1 cellular context compared by ENCODE assay signal in the genomic region with DNA sequence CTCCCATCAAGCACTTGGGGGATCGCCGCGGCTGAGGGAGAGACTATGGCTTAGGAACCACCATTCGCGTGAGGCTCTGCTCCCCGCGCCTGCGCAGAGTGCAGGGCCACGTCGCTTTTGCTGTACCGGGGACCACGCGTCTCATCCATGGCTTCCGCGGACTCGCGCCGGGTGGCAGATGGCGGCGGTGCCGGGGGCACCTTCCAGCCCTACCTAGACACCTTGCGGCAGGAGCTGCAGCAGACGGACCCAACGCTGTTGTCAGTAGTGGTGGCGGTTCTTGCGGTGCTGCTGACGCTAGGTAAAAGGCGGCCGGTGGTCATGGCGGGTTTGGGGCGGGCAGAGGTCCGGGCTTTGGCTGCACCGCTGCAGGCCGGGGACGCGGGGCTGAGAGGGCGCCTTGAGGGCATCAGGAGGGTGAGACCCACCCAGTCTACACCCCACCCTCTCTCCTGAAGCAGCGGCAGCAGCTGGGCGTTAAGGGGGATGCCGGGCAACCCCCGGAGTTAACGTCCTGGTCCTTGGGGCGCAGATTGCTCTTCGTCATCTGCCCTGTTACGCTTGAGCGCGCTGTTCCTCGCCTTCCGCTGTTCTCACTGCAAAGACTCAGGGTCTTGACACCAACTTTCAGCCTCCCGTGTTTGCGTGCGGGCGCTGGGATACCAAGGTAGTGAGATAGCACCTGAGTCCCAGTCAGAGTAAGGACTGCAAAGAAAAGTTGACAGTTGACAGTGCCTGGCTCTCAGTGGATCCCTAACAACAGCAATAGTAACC.
A peak's percentile ranks its signal among the peaks of the same experiment; 100 is the strongest.
TF ChIP-seq lines count a peak whose summit lies in the region.

A gene with protein sequence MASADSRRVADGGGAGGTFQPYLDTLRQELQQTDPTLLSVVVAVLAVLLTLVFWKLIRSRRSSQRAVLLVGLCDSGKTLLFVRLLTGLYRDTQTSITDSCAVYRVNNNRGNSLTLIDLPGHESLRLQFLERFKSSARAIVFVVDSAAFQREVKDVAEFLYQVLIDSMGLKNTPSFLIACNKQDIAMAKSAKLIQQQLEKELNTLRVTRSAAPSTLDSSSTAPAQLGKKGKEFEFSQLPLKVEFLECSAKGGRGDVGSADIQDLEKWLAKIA (plus strand): TSS at position 114 of the 774 bp plus-strand sequence. CDS start 34 bp downstream, at position 148.

TF ChIP-seq in HEK293, 187 proteins besides CTCF, POLR2A, EP300 and RAD21 (continued from another document and continues in another):
- TF ChIP-seq, protein P1, sequence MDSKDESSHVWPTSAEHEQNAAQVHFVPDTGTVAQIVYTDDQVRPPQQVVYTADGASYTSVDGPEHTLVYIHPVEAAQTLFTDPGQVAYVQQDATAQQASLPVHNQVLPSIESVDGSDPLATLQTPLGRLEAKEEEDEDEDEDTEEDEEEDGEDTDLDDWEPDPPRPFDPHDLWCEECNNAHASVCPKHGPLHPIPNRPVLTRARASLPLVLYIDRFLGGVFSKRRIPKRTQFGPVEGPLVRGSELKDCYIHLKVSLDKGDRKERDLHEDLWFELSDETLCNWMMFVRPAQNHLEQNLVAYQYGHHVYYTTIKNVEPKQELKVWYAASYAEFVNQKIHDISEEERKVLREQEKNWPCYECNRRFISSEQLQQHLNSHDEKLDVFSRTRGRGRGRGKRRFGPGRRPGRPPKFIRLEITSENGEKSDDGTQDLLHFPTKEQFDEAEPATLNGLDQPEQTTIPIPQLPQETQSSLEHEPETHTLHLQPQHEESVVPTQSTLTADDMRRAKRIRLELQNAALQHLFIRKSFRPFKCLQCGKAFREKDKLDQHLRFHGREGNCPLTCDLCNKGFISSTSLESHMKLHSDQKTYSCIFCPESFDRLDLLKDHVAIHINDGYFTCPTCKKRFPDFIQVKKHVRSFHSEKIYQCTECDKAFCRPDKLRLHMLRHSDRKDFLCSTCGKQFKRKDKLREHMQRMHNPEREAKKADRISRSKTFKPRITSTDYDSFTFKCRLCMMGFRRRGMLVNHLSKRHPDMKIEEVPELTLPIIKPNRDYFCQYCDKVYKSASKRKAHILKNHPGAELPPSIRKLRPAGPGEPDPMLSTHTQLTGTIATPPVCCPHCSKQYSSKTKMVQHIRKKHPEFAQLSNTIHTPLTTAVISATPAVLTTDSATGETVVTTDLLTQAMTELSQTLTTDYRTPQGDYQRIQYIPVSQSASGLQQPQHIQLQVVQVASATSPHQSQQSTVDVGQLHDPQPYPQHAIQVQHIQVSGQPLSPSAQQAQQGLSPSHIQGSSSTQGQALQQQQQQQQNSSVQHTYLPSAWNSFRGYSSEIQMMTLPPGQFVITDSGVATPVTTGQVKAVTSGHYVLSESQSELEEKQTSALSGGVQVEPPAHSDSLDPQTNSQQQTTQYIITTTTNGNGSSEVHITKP (tag by site-specific recombination; IDR thresholded peaks at IDR 0.05): peak; percentile 51
- TF ChIP-seq ZNF223 (tag by site-specific recombination; IDR thresholded peaks at IDR 0.05) (no peak), ZSCAN16 (tag by site-specific recombination; IDR thresholded peaks at IDR 0.05) (no peak), ZNF664 (tag by site-specific recombination; IDR thresholded peaks at IDR 0.05) (no peak), KLF9 (tag by site-specific recombination; IDR thresholded peaks at IDR 0.05; ENCODE audit: low read depth) (peak; percentile 12; the same call in 1 of the 2 replicates), ZNF701 (tag by site-specific recombination; IDR thresholded peaks at IDR 0.05) (no peak), ZBTB1 (tag by site-specific recombination; IDR thresholded peaks at IDR 0.05) (no peak), ZBTB48 (tag by site-specific recombination; IDR thresholded peaks at IDR 0.05) (peak; percentile 94), ZNF202 (tag by site-specific recombination; IDR thresholded peaks at IDR 0.05; ENCODE audit: borderline replicate concordance) (no peak), ZNF837 (tag by site-specific recombination; IDR thresholded peaks at IDR 0.05) (no peak), ZNF140 (tag by site-specific recombination; IDR thresholded peaks at IDR 0.05) (no peak), ZNF335 (tag by site-specific recombination; conservative IDR thresholded peaks at IDR 0.05) (peak; percentile 96), ZNF112 (tag by site-specific recombination; IDR thresholded peaks at IDR 0.05) (no peak), KLF1 (tag by site-specific recombination; IDR thresholded peaks at IDR 0.05) (no peak), YY1 (tag by site-specific recombination; IDR thresholded peaks at IDR 0.05) (peak; percentile 90), ZNF121 (tag by site-specific recombination; IDR thresholded peaks at IDR 0.05) (no peak), ZBTB7A (tag by site-specific recombination; IDR thresholded peaks at IDR 0.05; ENCODE audit: low read depth) (no peak), ZNF600 (tag by site-specific recombination; IDR thresholded peaks at IDR 0.05) (no peak), ZNF341 (tag by site-specific recombination; IDR thresholded peaks at IDR 0.05; ENCODE audit: low read depth) (peak; percentile 86), ZNF76 (tag by site-specific recombination; IDR thresholded peaks at IDR 0.05; ENCODE audit: borderline replicate concordance, low read depth) (peak; percentile 88; the same call in 1 of the 2 replicates), ZEB2 (tag by site-specific recombination; IDR thresholded peaks at IDR 0.05) (no peak)
- TF ChIP-seq, protein P2, sequence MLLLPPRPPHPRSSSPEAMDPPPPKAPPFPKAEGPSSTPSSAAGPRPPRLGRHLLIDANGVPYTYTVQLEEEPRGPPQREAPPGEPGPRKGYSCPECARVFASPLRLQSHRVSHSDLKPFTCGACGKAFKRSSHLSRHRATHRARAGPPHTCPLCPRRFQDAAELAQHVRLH (tag by site-specific recombination; IDR thresholded peaks at IDR 0.05): no peak
- TF ChIP-seq, protein P3, sequence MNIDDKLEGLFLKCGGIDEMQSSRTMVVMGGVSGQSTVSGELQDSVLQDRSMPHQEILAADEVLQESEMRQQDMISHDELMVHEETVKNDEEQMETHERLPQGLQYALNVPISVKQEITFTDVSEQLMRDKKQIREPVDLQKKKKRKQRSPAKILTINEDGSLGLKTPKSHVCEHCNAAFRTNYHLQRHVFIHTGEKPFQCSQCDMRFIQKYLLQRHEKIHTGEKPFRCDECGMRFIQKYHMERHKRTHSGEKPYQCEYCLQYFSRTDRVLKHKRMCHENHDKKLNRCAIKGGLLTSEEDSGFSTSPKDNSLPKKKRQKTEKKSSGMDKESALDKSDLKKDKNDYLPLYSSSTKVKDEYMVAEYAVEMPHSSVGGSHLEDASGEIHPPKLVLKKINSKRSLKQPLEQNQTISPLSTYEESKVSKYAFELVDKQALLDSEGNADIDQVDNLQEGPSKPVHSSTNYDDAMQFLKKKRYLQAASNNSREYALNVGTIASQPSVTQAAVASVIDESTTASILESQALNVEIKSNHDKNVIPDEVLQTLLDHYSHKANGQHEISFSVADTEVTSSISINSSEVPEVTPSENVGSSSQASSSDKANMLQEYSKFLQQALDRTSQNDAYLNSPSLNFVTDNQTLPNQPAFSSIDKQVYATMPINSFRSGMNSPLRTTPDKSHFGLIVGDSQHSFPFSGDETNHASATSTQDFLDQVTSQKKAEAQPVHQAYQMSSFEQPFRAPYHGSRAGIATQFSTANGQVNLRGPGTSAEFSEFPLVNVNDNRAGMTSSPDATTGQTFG (tag by site-specific recombination; IDR thresholded peaks at IDR 0.05; ENCODE audit: borderline replicate concordance): no peak
- TF ChIP-seq, protein P4, sequence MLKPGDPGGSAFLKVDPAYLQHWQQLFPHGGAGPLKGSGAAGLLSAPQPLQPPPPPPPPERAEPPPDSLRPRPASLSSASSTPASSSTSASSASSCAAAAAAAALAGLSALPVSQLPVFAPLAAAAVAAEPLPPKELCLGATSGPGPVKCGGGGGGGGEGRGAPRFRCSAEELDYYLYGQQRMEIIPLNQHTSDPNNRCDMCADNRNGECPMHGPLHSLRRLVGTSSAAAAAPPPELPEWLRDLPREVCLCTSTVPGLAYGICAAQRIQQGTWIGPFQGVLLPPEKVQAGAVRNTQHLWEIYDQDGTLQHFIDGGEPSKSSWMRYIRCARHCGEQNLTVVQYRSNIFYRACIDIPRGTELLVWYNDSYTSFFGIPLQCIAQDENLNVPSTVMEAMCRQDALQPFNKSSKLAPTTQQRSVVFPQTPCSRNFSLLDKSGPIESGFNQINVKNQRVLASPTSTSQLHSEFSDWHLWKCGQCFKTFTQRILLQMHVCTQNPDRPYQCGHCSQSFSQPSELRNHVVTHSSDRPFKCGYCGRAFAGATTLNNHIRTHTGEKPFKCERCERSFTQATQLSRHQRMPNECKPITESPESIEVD (tag by site-specific recombination; IDR thresholded peaks at IDR 0.05): no peak
- TF ChIP-seq, protein P5, sequence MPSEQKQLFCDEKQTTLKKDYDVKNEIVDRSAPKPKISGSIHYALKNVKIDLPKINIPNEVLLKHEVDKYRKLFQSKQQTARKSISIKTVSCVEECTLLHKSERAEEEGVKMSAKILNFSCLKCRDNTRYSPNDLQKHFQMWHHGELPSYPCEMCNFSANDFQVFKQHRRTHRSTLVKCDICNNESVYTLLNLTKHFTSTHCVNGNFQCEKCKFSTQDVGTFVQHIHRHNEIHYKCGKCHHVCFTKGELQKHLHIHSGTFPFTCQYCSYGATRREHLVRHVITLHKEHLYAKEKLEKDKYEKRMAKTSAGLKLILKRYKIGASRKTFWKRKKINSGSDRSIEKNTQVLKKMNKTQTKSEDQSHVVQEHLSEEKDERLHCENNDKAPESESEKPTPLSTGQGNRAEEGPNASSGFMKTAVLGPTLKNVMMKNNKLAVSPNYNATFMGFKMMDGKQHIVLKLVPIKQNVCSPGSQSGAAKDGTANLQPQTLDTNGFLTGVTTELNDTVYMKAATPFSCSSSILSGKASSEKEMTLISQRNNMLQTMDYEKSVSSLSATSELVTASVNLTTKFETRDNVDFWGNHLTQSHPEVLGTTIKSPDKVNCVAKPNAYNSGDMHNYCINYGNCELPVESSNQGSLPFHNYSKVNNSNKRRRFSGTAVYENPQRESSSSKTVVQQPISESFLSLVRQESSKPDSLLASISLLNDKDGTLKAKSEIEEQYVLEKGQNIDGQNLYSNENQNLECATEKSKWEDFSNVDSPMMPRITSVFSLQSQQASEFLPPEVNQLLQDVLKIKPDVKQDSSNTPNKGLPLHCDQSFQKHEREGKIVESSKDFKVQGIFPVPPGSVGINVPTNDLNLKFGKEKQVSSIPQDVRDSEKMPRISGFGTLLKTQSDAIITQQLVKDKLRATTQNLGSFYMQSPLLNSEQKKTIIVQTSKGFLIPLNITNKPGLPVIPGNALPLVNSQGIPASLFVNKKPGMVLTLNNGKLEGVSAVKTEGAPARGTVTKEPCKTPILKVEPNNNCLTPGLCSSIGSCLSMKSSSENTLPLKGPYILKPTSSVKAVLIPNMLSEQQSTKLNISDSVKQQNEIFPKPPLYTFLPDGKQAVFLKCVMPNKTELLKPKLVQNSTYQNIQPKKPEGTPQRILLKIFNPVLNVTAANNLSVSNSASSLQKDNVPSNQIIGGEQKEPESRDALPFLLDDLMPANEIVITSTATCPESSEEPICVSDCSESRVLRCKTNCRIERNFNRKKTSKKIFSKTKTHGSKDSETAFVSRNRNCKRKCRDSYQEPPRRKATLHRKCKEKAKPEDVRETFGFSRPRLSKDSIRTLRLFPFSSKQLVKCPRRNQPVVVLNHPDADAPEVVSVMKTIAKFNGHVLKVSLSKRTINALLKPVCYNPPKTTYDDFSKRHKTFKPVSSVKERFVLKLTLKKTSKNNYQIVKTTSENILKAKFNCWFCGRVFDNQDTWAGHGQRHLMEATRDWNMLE (tag by site-specific recombination; conservative IDR thresholded peaks at IDR 0.05; ENCODE audit: low read depth): 0 out of 2 replicates have a peak, but pooled peaks have one; percentile 9
- TF ChIP-seq, protein P6, sequence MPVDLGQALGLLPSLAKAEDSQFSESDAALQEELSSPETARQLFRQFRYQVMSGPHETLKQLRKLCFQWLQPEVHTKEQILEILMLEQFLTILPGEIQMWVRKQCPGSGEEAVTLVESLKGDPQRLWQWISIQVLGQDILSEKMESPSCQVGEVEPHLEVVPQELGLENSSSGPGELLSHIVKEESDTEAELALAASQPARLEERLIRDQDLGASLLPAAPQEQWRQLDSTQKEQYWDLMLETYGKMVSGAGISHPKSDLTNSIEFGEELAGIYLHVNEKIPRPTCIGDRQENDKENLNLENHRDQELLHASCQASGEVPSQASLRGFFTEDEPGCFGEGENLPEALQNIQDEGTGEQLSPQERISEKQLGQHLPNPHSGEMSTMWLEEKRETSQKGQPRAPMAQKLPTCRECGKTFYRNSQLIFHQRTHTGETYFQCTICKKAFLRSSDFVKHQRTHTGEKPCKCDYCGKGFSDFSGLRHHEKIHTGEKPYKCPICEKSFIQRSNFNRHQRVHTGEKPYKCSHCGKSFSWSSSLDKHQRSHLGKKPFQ (tag by site-specific recombination; IDR thresholded peaks at IDR 0.05): no peak
- TF ChIP-seq, protein P7, sequence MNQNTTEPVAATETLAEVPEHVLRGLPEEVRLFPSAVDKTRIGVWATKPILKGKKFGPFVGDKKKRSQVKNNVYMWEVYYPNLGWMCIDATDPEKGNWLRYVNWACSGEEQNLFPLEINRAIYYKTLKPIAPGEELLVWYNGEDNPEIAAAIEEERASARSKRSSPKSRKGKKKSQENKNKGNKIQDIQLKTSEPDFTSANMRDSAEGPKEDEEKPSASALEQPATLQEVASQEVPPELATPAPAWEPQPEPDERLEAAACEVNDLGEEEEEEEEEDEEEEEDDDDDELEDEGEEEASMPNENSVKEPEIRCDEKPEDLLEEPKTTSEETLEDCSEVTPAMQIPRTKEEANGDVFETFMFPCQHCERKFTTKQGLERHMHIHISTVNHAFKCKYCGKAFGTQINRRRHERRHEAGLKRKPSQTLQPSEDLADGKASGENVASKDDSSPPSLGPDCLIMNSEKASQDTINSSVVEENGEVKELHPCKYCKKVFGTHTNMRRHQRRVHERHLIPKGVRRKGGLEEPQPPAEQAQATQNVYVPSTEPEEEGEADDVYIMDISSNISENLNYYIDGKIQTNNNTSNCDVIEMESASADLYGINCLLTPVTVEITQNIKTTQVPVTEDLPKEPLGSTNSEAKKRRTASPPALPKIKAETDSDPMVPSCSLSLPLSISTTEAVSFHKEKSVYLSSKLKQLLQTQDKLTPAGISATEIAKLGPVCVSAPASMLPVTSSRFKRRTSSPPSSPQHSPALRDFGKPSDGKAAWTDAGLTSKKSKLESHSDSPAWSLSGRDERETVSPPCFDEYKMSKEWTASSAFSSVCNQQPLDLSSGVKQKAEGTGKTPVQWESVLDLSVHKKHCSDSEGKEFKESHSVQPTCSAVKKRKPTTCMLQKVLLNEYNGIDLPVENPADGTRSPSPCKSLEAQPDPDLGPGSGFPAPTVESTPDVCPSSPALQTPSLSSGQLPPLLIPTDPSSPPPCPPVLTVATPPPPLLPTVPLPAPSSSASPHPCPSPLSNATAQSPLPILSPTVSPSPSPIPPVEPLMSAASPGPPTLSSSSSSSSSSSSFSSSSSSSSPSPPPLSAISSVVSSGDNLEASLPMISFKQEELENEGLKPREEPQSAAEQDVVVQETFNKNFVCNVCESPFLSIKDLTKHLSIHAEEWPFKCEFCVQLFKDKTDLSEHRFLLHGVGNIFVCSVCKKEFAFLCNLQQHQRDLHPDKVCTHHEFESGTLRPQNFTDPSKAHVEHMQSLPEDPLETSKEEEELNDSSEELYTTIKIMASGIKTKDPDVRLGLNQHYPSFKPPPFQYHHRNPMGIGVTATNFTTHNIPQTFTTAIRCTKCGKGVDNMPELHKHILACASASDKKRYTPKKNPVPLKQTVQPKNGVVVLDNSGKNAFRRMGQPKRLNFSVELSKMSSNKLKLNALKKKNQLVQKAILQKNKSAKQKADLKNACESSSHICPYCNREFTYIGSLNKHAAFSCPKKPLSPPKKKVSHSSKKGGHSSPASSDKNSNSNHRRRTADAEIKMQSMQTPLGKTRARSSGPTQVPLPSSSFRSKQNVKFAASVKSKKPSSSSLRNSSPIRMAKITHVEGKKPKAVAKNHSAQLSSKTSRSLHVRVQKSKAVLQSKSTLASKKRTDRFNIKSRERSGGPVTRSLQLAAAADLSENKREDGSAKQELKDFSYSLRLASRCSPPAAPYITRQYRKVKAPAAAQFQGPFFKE (tag by site-specific recombination; IDR thresholded peaks at IDR 0.05; ENCODE audit: borderline replicate concordance): no peak
